Comparison of ENCODE assay signal across 2 cellular contexts in the genomic region with DNA sequence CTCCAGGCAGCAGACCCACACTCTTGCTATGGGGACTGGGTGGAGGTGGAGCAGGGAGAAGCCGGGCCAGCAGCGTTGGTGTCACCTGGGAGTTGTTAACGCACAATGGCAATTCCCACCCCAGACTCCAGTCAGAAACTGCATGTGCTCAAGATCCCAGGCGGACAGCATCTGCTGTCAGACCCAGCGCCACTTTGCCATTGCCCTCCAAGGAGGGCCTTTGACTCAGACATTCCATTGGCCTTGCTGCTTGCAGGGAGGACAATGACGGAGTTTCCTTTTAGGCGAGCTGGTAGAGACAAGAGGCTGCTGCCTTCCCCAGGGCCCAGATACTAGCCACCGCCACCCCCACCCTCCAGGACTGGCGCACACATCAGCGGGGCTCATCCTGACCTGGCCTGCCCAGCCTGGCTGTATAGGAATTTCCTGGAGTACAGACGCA.
TF ChIP-seq lines count a peak whose summit lies in the region.

No MANE protein-coding gene starts in this region.

TF ChIP-seq in SK-N-SH, 30 proteins besides CTCF, POLR2A, EP300 and RAD21:
- TF ChIP-seq USF2 (IDR thresholded peaks at IDR 0.05; ENCODE audit: borderline replicate concordance, low read depth, low read length) (no peak), RXRA (IDR thresholded peaks at IDR 0.05; ENCODE audit: borderline replicate concordance, low read depth) (no peak), NRF1 (IDR thresholded peaks at IDR 0.05; ENCODE audit: low read depth, low read length) (no peak), JUND (IDR thresholded peaks at IDR 0.05) (no peak), GATA2 (CRISPR knock-in tag; IDR thresholded peaks at IDR 0.05) (no peak), FOSL2 (IDR thresholded peaks at IDR 0.05; ENCODE audit: borderline replicate concordance, low read depth) (no peak), PBX3 (IDR thresholded peaks at IDR 0.05) (no peak)

TF ChIP-seq in endothelial cell of umbilical vein, 7 proteins besides CTCF, POLR2A, EP300 and RAD21:
- TF ChIP-seq FOS (IDR thresholded peaks at IDR 0.05; ENCODE audit: borderline replicate concordance, insufficient read depth, low read length) (no peak), MYC (IDR thresholded peaks at IDR 0.05; ENCODE audit: low read depth, low read length) (no peak), JUN (IDR thresholded peaks at IDR 0.05; ENCODE audit: borderline replicate concordance, insufficient read depth, insufficient read length, low read depth) (no peak), GATA2 (IDR thresholded peaks at IDR 0.05; ENCODE audit: insufficient read depth, insufficient read length, low read depth, low read length) (no peak), EZH2 (IDR thresholded peaks at IDR 0.05; ENCODE audit: borderline replicate concordance, low read depth, low read length, severe bottlenecking) (no peak), POLR2AphosphoS5 (IDR thresholded peaks at IDR 0.05; ENCODE audit: insufficient read depth, low read depth, low read length) (no peak)
- TF ChIP-seq, protein P1, sequence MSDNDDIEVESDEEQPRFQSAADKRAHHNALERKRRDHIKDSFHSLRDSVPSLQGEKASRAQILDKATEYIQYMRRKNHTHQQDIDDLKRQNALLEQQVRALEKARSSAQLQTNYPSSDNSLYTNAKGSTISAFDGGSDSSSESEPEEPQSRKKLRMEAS (IDR thresholded peaks at IDR 0.05; ENCODE audit: insufficient read depth, insufficient read length) = no peak
